In the genomic region with DNA sequence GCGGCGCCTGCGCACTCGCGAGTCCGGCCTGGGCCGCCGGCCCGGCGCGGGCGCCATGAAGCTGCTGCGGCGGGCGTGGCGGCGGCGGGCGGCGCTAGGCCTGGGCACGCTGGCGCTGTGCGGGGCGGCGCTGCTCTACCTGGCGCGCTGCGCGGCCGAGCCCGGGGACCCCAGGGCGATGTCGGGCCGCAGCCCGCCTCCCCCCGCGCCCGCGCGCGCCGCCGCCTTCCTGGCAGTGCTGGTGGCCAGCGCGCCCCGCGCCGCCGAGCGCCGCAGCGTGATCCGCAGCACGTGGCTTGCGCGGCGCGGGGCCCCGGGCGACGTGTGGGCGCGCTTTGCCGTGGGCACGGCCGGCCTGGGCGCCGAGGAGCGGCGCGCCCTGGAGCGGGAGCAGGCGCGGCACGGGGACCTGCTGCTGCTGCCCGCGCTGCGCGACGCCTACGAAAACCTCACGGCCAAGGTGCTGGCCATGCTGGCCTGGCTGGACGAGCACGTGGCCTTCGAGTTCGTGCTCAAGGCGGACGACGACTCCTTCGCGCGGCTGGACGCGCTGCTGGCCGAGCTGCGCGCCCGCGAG, we compare ENCODE assay signal across 8 cellular contexts. TPM values are rescaled to one million over a fixed set of nuclear protein-coding genes. Genes with fewer than 3 reads are reported as not detected.
DNase-seq lines count a peak whose midpoint lies in the region; ATAC-seq, FAIRE-seq and TF ChIP-seq lines count a peak whose summit lies in the region.

TSS of gene B3GALT6 (plus strand) at position 14 of the 577 bp plus-strand sequence. CDS start at position 56, 42 bp downstream.

- H3K27me3 ChIP-seq in H1 (replicated peaks in 1 of 4; ENCODE audit: control insufficient read depth in 3 of 4, extremely low read depth in 1 of 4, insufficient read depth in 3 of 4, low read length in 3 of 4), result no peaks in the 10 kb centered on the region; a peak in 1 of 7 replicates

- ATAC-seq in natural killer cell treated with Interleukin-12 subunit alpha and Interleukin-12 subunit beta and Interleukin-15 and Interleukin-18, amount 100 ng/mL, for 72 hours, result no peak
- no peak for ATAC-seq in GM18861 (IDR thresholded peaks at IDR 0.05; ENCODE audit: unreplicated experiment)

- peaks cover 37% of the 10 kb centered on the region for H3K79me1 ChIP-seq in H1 (ENCODE audit: low read depth, low read length)

- peak within 1 kb of the TSS; percentile 90 to 95 for H3K27ac Mint-ChIP-seq in natural killer cell treated with Interleukin-12 subunit alpha and Interleukin-12 subunit beta and Interleukin-15 and Interleukin-18, amount 100 ng/mL, for 72 hours

- H4K5ac ChIP-seq in H1 (ENCODE audit: insufficient read length, low read depth, low read length), result no peak within 1 kb of the TSS

- no peak within 1 kb of the TSS for H2BK20ac ChIP-seq in H1 (ENCODE audit: low read length)

- peak within 1 kb of the TSS; percentile 21; the same call in 1 of the 2 replicates for H2AFZ ChIP-seq in H1 (ENCODE audit: low read length)

- no peaks in the 10 kb centered on the region for H3K9me3 Mint-ChIP-seq in natural killer cell treated with Interleukin-12 subunit alpha and Interleukin-12 subunit beta and Interleukin-15 and Interleukin-18, amount 100 ng/mL, for 72 hours

- TF ChIP-seq POLR2A in GM19099 (IDR thresholded peaks at IDR 0.05; ENCODE audit: extremely low read depth, insufficient read length, low read depth) (peak; percentile 69), H1 (IDR thresholded peaks at IDR 0.05; ENCODE audit: control extremely low read depth in 1 of 2, low read depth in 2 of 2, low read length in 2 of 2) (no peak; a peak in 1 of 3 replicates)

- no peaks in the 10 kb centered on the region for H3K27me3 Mint-ChIP-seq in natural killer cell treated with Interleukin-12 subunit alpha and Interleukin-12 subunit beta and Interleukin-15 and Interleukin-18, amount 100 ng/mL, for 72 hours

- H3K4ac ChIP-seq in H1 (replicated peaks; ENCODE audit: insufficient read length, low read depth, low read length), result peak within 1 kb of the TSS; percentile 91

- H3K14ac ChIP-seq in H1 (ENCODE audit: insufficient read length), result no peak within 1 kb of the TSS

- no peak for TF ChIP-seq CTCF in H1 (IDR thresholded peaks at IDR 0.05; ENCODE audit: control extremely low read depth in 1 of 3, insufficient read depth in 1 of 3, low read depth in 1 of 3, low read length in 3 of 3)

- H3K36me3 ChIP-seq in H1 (ENCODE audit: control insufficient read depth in 2 of 4, insufficient read depth in 4 of 4, low read length in 3 of 4), result peaks cover 2 to 22% (median 4%) of the 10 kb centered on the region in 4 experiments; a peak in 4 of 8 replicates

- CTCF ChIA-PET in H1 (lab: Charles Lee; ENCODE audit: partially characterized antibody), result interaction anchor here (0.6 to 1.6 kb wide), 3 partner anchors 24 to 110 kb away, joined by 3 to 6 read pairs (median 3); no protein-coding TSS in a partner anchor

- peak within 1 kb of the TSS; percentile 86 to 92 (median 90) for H3K4me3 ChIP-seq in H1 (ENCODE audit: extremely low read depth in 1 of 4, insufficient read depth in 2 of 4, low read depth in 3 of 4, low read length in 4 of 4)

- H2BK120ac ChIP-seq in H1 (replicated peaks; ENCODE audit: low read depth, low read length), result no peak within 1 kb of the TSS

- H2BK15ac ChIP-seq in H1 (ENCODE audit: low read length), result peak within 1 kb of the TSS; percentile 88; the same call in 1 of the 2 replicates

- POLR2A ChIA-PET in H1 (lab: Charles Lee; ENCODE audit: partially characterized antibody), result interaction anchor here (0.6 to 2.3 kb wide), 8 partner anchors 9 to 257 kb away, joined by 3 to 12 read pairs (median 4); partner anchors contain the start of gene C1QTNF12

- peaks cover 0 to 11% (median under 1%) of the 10 kb centered on the region in 4 experiments; a peak in 4 of 7 replicates for H3K4me1 ChIP-seq in H1 (replicated peaks in 1 of 4; ENCODE audit: control insufficient read depth in 3 of 4, insufficient read depth in 4 of 4, low read length in 3 of 4)

- H2BK5ac ChIP-seq in H1 (ENCODE audit: low read depth, low read length), result peak within 1 kb of the TSS; percentile 15; the same call in 1 of the 2 replicates

- DNase-seq in NCI-H460 (ENCODE audit: extremely low read depth, low read depth), result no peak
- no peak for DNase-seq in H1 (ENCODE audit: low read depth in 1 of 2, low spot score in 2 of 2)
- no peak for DNase-seq in natural killer cell treated with Interleukin-12 subunit alpha and Interleukin-12 subunit beta and Interleukin-15 and Interleukin-18, amount 100 ng/mL, for 72 hours (ENCODE audit: low spot score)
- no peak for DNase-seq in MV-4-11 (lab: John Stamatoyannopoulos, UW)
- DNase-seq in DMS53 (lab: John Stamatoyannopoulos, UW), result no peak
- DNase-seq in inferior parietal cortex (ENCODE audit: extremely low spot score), result no peak

- H3K27ac ChIP-seq in H1 (ENCODE audit: low read depth, low read length), result peak within 1 kb of the TSS; percentile 86

- peaks cover 18% of the 10 kb centered on the region for H3K36me3 Mint-ChIP-seq in natural killer cell treated with Interleukin-12 subunit alpha and Interleukin-12 subunit beta and Interleukin-15 and Interleukin-18, amount 100 ng/mL, for 72 hours

- no peak within 1 kb of the TSS for H3K23ac ChIP-seq in H1 (ENCODE audit: insufficient read length)

- peak within 1 kb of the TSS; percentile 98 for H3K4me3 Mint-ChIP-seq in natural killer cell treated with Interleukin-12 subunit alpha and Interleukin-12 subunit beta and Interleukin-15 and Interleukin-18, amount 100 ng/mL, for 72 hours

- peaks cover 22 to 24% of the 10 kb centered on the region in 2 donors for H3K4me1 Mint-ChIP-seq in natural killer cell treated with Interleukin-12 subunit alpha and Interleukin-12 subunit beta and Interleukin-15 and Interleukin-18, amount 100 ng/mL, for 72 hours (ENCODE audit: low read depth in 2 of 2)

- peaks cover 0 to 9% of the 10 kb centered on the region in 2 experiments; a peak in 2 of 4 replicates for H3K9me3 ChIP-seq in H1 (ENCODE audit: insufficient read depth in 2 of 2, low read depth in 1 of 2, low read length in 1 of 2)

- peaks cover 7% of the 10 kb centered on the region for H3K23me2 ChIP-seq in H1 (ENCODE audit: low read depth, low read length)

- peak within 1 kb of the TSS; percentile 81 to 88 for H3K4me2 ChIP-seq in H1 (ENCODE audit: insufficient read depth in 1 of 2, low read depth in 2 of 2, low read length in 2 of 2)

- peak within 1 kb of the TSS; percentile 25; the same call in 1 of the 2 replicates for H2AK5ac ChIP-seq in H1 (ENCODE audit: low read depth, low read length)

- peaks cover 1 to 25% of the 10 kb centered on the region in 2 experiments for H4K20me1 ChIP-seq in H1 (replicated peaks in 1 of 2; ENCODE audit: control insufficient read depth in 1 of 2, insufficient read depth in 2 of 2, low read length in 2 of 2)

- FAIRE-seq in H1 (lab: Jason Lieb, UNC), result no peak

- no peak for TF ChIP-seq EP300 in H1 (IDR thresholded peaks at IDR 0.05; ENCODE audit: borderline replicate concordance in 1 of 2, low read depth in 2 of 2, low read length in 2 of 2)

- H4K8ac ChIP-seq in H1 (ENCODE audit: extremely low read depth, insufficient read depth, low read length), result peak within 1 kb of the TSS; percentile 91

- no peak for TF ChIP-seq RAD21 in H1 (IDR thresholded peaks at IDR 0.05 in 1 of 2, conservative IDR thresholded peaks at IDR 0.05 in 1 of 2; ENCODE audit: low read depth in 2 of 2, low read length in 2 of 2)

- peak within 1 kb of the TSS; percentile 30 for H3K56ac ChIP-seq in H1 (replicated peaks; ENCODE audit: insufficient read length, low read depth, low read length)

- H4K91ac ChIP-seq in H1 (replicated peaks; ENCODE audit: insufficient read length, low read length), result no peak within 1 kb of the TSS

- H2BK12ac ChIP-seq in H1 (ENCODE audit: low read depth, low read length), result peak within 1 kb of the TSS; percentile 17; the same call in 1 of the 2 replicates

- 22% methylated on average over 73 of the region's 99 CpGs; no CpG with 5 or more reads in 1 of the 2 experiments for WGBS in H1 (ENCODE audit: extremely low coverage in 1 of 2, insufficient coverage in 1 of 2, insufficient read length in 1 of 2, insufficient replicate concordance in 2 of 2, low coverage in 1 of 2, low lambda C conversion rate in 2 of 2, missing lambda C conversion rate in 1 of 2), 2 experiments

- peak within 1 kb of the TSS; percentile 58 to 89 (median 80) for H3K9ac ChIP-seq in H1 (replicated peaks in 1 of 4; ENCODE audit: extremely low read depth in 1 of 4, low read depth in 3 of 4, low read length in 3 of 4)

- H3K79me2 ChIP-seq in H1 (ENCODE audit: control insufficient read depth in 1 of 2, insufficient read depth in 2 of 2, low read length in 2 of 2), result peaks cover 6 to 34% of the 10 kb centered on the region in 2 experiments; a peak in 3 of 4 replicates

- peak within 1 kb of the TSS; percentile 60; the same call in 1 of the 2 replicates for H3K18ac ChIP-seq in H1 (ENCODE audit: extremely low read depth, low read length)

TF ChIP-seq in H1, 55 proteins besides CTCF, POLR2A, EP300 and RAD21 (continues in another document):
- TF ChIP-seq SUZ12 (IDR thresholded peaks at IDR 0.05; ENCODE audit: low read length) (no peak), PHF8 (conservative IDR thresholded peaks at IDR 0.05; ENCODE audit: low read depth, low read length) (no peak; the same call in 1 of the 2 replicates), RNF2 (IDR thresholded peaks at IDR 0.05; ENCODE audit: borderline replicate concordance, low read depth, low read length, missing control alignments, poor library complexity, severe bottlenecking) (peak; percentile 31), KDM4A (IDR thresholded peaks at IDR 0.05; ENCODE audit: low read depth, low read length, severe bottlenecking) (peak; percentile 33), HDAC2 (IDR thresholded peaks at IDR 0.05; ENCODE audit: borderline replicate concordance in 1 of 2, low read depth in 2 of 2, low read length in 2 of 2) (no peak; a peak in 1 of 4 replicates)

RNA-seq across cellular contexts. Expression of gene B3GALT6, which starts in this region (rescaled TPM):
- total RNA-seq in NCI-H460 (2014; rRNA removed; shearing (Covaris generic)), result 15.6 and 17.5 TPM in 2 replicates
- polyA plus RNA-seq in NCI-H460 (2014; cell fraction: nucleus; rRNA removed), result 22.9 and 29.8 TPM in 2 replicates
- 18.2 and 18.4 TPM in 2 replicates for total RNA-seq in H1 (2021; fragmentation: NEBNext Ultra II Directional; extraction: Animal tissue kit (Norgen Biotek cat#: 25700))
- polyA plus RNA-seq in H1 (2011; rRNA removed), result 20.4 and 23.1 TPM in 2 replicates
- polyA plus RNA-seq in H1 (2011; cell fraction: cytosol; rRNA removed), result 15.3 TPM
- polyA plus RNA-seq in H1 (2011; cell fraction: nucleus; rRNA removed), result 17.2 TPM
- 10.3 to 13.2 TPM (median 12.4 TPM) in 4 replicates for polyA plus RNA-seq in H1 (2012, experiment 1 of 2)
- polyA plus RNA-seq in H1 (2012, experiment 2 of 2), result 14.7 TPM
- polyA plus RNA-seq in H1 (2013, experiment 1 of 2), result 14.0 TPM
- 13.4 TPM for polyA plus RNA-seq in H1 (2013, experiment 2 of 2)
- polyA minus RNA-seq in H1 (2011; rRNA and poly(A)+ RNA removed), result 3.6 and 5.1 TPM in 2 replicates
- polyA minus RNA-seq in H1 (2011; cell fraction: cytosol; rRNA and poly(A)+ RNA removed), result 11.4 TPM
- polyA minus RNA-seq in H1 (2011; cell fraction: nucleus; rRNA and poly(A)+ RNA removed), result 18.1 TPM
- 10 to 100 TPM; 23.8 to 28.1 TPM for total RNA-seq in natural killer cell treated with Interleukin-12 subunit alpha and Interleukin-12 subunit beta and Interleukin-15 and Interleukin-18, amount 100 ng/mL, for 72 hours
